Comparison of ENCODE assay signal across 29 cellular contexts in genomic region chr13:72170571-72170970, GRCh38.
"Had no signal": no experiment of that assay in that cellular context is flagged by ENCODE, and none has a peak within 500 bp of the region (broad histone marks: within the 10 kb centered on the region; RNA-seq: fewer than 3 reads in every experiment).

No MANE protein-coding gene starts in this region.

- H3K36me3 ChIP-seq: brain microvascular endothelial cell, esophagus muscularis mucosa, gastrocnemius medialis, heart left ventricle had no signal

- H3K4me1 ChIP-seq: esophagus muscularis mucosa, gastrocnemius medialis, heart left ventricle had no signal

- H3K27me3 ChIP-seq: brain microvascular endothelial cell, esophagus muscularis mucosa, foreskin keratinocyte, gastrocnemius medialis, heart left ventricle had no signal

- DNase-seq: activated CD4-positive, alpha-beta T cell treated with anti-CD3 and anti-CD28 coated beads for 1 hour; activated CD4-positive, alpha-beta T cell treated with anti-CD3 and anti-CD28 coated beads for 4 hours; activated CD4-positive, alpha-beta T cell treated with anti-CD3 and anti-CD28 coated beads, Interleukin-2, amount 10 ng/mL, durations not matched to agents 7 days and 5 days; activated CD4-positive, alpha-beta T cell treated with anti-CD3 and anti-CD28 coated beads, Interleukin-2, amount 50 U/mL, for 48 hours; activated CD8-positive, alpha-beta memory T cell treated with anti-CD3 and anti-CD28 coated beads for 24 hours; activated CD8-positive, alpha-beta T cell treated with anti-CD3 and anti-CD28 coated beads for 36 hours; activated effector memory CD4-positive, alpha-beta T cell treated with Interleukin-2 at 50 U/mL for 16 hours; activated gamma-delta T cell treated with Interleukin-2 at 50 U/mL for 16 hours; activated naive CD4-positive, alpha-beta T cell treated with anti-CD3 and anti-CD28 coated beads, Interleukin-2, amount 50 U/mL, for 16 hours; activated naive CD4-positive, alpha-beta T cell treated with Interleukin-2 at 50 U/mL for 16 hours; activated T-cell treated with anti-CD3 and anti-CD28 coated beads, Interleukin-2, amount 50 U/mL, for 4 hours; amniotic stem cell; anterior cingulate cortex; brain microvascular endothelial cell; caudate nucleus; cortex of kidney; dermis blood vessel endothelial cell; effector CD4-positive, alpha-beta T cell; effector memory CD8-positive, alpha-beta T cell; erythroblast; foreskin keratinocyte; gastrocnemius medialis; glutamatergic neuron; heart left ventricle; T-helper 2 cell had no signal

- ATAC-seq: activated CD8-positive, alpha-beta T cell treated with anti-CD3 and anti-CD28 coated beads for 36 hours; activated T-cell treated with anti-CD3 and anti-CD28 coated beads, Interleukin-2, amount 50 U/mL, for 4 hours; activated T-helper 17 cell treated with anti-CD3 and anti-CD28 coated beads, Interleukin-2, amount 50 U/mL, for 72 hours; effector memory CD8-positive, alpha-beta T cell; foreskin keratinocyte; gastrocnemius medialis; heart left ventricle; WTC11 had no signal

- H3K9me3 ChIP-seq: esophagus muscularis mucosa, gastrocnemius medialis, heart left ventricle had no signal

- H3K4me3 ChIP-seq: esophagus muscularis mucosa, gastrocnemius medialis, heart left ventricle had no signal

- H3K27ac ChIP-seq: brain microvascular endothelial cell, esophagus muscularis mucosa, foreskin keratinocyte, gastrocnemius medialis, heart left ventricle, VCaP had no signal
